In the genomic region with DNA sequence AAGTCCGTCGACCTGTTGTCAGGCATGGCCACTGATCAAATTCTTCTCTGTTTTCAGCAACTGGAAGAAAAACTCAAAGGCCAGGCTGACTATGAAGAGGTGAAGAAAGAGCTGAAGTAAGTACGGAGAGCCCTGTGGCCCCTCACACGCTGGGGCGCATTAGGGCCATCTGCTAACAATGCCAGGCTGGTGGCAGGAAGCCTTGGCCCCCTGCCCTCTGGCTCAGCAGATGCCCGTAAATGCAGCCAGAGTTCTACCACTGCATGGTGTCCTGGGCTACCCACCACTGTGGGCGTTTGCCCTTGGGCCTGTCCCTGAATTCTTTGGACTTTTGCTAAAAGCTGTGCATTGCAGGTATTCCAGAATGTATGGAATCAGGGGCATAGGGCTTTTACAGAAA, we compare ENCODE assay signal across 23 cellular contexts.
DNase-seq lines count a peak whose midpoint lies in the region; ATAC-seq and TF ChIP-seq lines count a peak whose summit lies in the region.
"Had no signal": no experiment of that assay in that cellular context is flagged by ENCODE, and none has a peak within 500 bp of the region (broad histone marks: within the 10 kb centered on the region; RNA-seq: fewer than 3 reads in every experiment).

No MANE protein-coding gene starts in this region.

- H3K4me1 ChIP-seq in left ventricle myocardium inferior = peaks cover 9% of the 10 kb centered on the region
- peaks cover 9% of the 10 kb centered on the region for H3K4me1 ChIP-seq in psoas muscle
- H3K4me1 ChIP-seq in SK-N-SH (ENCODE audit: control insufficient read depth in 1 of 2, insufficient read depth in 2 of 2, low read depth in 1 of 2, low read length in 1 of 2) = peaks cover 0 to 13% of the 10 kb centered on the region in 2 experiments; a peak in 1 of 4 replicates

- H3K9me2 ChIP-seq in SK-N-SH = no peaks in the 10 kb centered on the region

- H3K27ac Mint-ChIP-seq in activated T-cell treated with anti-CD3 and anti-CD28 coated beads, Interleukin-2, amount 50 U/mL, for 24 hours = no peak overlapping the region

- H3K27me3 ChIP-seq in left ventricle myocardium inferior (ENCODE audit: low read depth) (no peaks in the 10 kb centered on the region), psoas muscle (ENCODE audit: insufficient read depth in 3 of 3, low read length in 2 of 3) (no peaks in the 10 kb centered on the region), SK-N-SH (ENCODE audit: insufficient read depth) (no peaks in the 10 kb centered on the region)
- H3K27me3 ChIP-seq: BE2C had no signal

- peaks cover 79% of the 10 kb centered on the region for H3K36me3 ChIP-seq in left ventricle myocardium inferior
- H3K36me3 ChIP-seq in psoas muscle (ENCODE audit: insufficient read depth in 1 of 2, low read depth in 1 of 2) = peaks cover 0 to 65% of the 10 kb centered on the region in 2 donors
- peaks cover 30 to 33% of the 10 kb centered on the region in 2 experiments for H3K36me3 ChIP-seq in SK-N-SH (replicated peaks in 1 of 2; ENCODE audit: control insufficient read depth in 1 of 2, insufficient read depth in 2 of 2, low read length in 1 of 2)

- ATAC-seq in Right ventricle myocardium superior (ENCODE audit: poor library complexity) (peak; percentile 91), psoas muscle (peak; percentile 23 to 80 (median 66)), GM18505 (IDR thresholded peaks at IDR 0.05; ENCODE audit: unreplicated experiment) (no peak)
- ATAC-seq: PC-3 had no signal

- no peaks in the 10 kb centered on the region for H3K79me2 ChIP-seq in SK-N-SH (ENCODE audit: insufficient read depth)

- intact Hi-C loops in Right ventricle myocardium superior (cut with DNase I) = no loop called here
- intact Hi-C loops in cardiac septum (cut with DNase I) = no loop called here
- intact Hi-C loops in left ventricle myocardium inferior (cut with micrococcal nuclease) = no loop called here
- intact Hi-C loops in psoas muscle (cut with DNase I) = no loop called here

- TF ChIP-seq POLR2A in GM18505 (IDR thresholded peaks at IDR 0.05; ENCODE audit: borderline replicate concordance, extremely low read depth, insufficient read depth, insufficient read length) = no peak

- H3K4me2 ChIP-seq in SK-N-SH = no peak overlapping the region

- no peak for TF ChIP-seq EP300 in SK-N-SH (IDR thresholded peaks at IDR 0.05; ENCODE audit: borderline replicate concordance in 1 of 2, low read depth in 1 of 2, low read length in 1 of 2)

- peaks cover 3% of the 10 kb centered on the region for H3F3A ChIP-seq in SK-N-SH (replicated peaks; ENCODE audit: insufficient read depth)

- H3K36me3 Mint-ChIP-seq in activated T-cell treated with anti-CD3 and anti-CD28 coated beads, Interleukin-2, amount 50 U/mL, for 24 hours (ENCODE audit: low read depth) = peaks cover 55% of the 10 kb centered on the region

- no peaks in the 10 kb centered on the region for H3K9me3 Mint-ChIP-seq in activated T-cell treated with anti-CD3 and anti-CD28 coated beads, Interleukin-2, amount 50 U/mL, for 24 hours
- H3K9me3 Mint-ChIP-seq: CD14-positive monocyte had no signal

- no peak overlapping the region for H3K4me3 Mint-ChIP-seq in activated T-cell treated with anti-CD3 and anti-CD28 coated beads, Interleukin-2, amount 50 U/mL, for 24 hours
- H3K4me3 Mint-ChIP-seq: CD14-positive monocyte had no signal

- no peak overlapping the region for H2AFZ ChIP-seq in SK-N-SH (ENCODE audit: low read depth)

- WGBS in psoas muscle, 3 donors = 30 to 45% (median 33%) methylated on average over 7 of the region's 7 CpGs
- 89% methylated on average over 7 of the region's 7 CpGs for WGBS in SK-N-SH (ENCODE audit: low lambda C conversion rate)

- H3K9ac ChIP-seq in SK-N-SH = no peak overlapping the region

- TF ChIP-seq RAD21 in SK-N-SH (IDR thresholded peaks at IDR 0.05; ENCODE audit: low read length) = no peak

- no peaks in the 10 kb centered on the region for H3K27me3 Mint-ChIP-seq in activated T-cell treated with anti-CD3 and anti-CD28 coated beads, Interleukin-2, amount 50 U/mL, for 24 hours

- peak; percentile 75 for DNase-seq in Right ventricle myocardium superior
- no peak for DNase-seq in cardiac septum (ENCODE audit: low spot score)
- DNase-seq in cerebellum (ENCODE audit: low spot score) = peak; percentile 53
- peak; percentile 48 for DNase-seq in left ventricle myocardium inferior
- DNase-seq in psoas muscle = no peak
- no peak for DNase-seq in activated T-cell treated with anti-CD3 and anti-CD28 coated beads, Interleukin-2, amount 50 U/mL, for 24 hours
- no peak for DNase-seq in SK-N-SH
- DNase-seq: 8988T, ACHN, BE2C, Calu3, DMS53, NCI-H1092, NCI-H1417 treated with DMSO at 0.1 percent for 48 hours, NCI-H1694 treated with DMSO at 0.1 percent for 48 hours, NCI-H2081, NCI-H2171 treated with DMSO at 0.1 percent for 48 hours, NCI-H524, NCI-H748 treated with DMSO at 0.1 percent for 48 hours, PC-3, SHP77 treated with DMSO at 0.1 percent for 48 hours had no signal

- CTCF ChIA-PET in SK-N-SH (lab: Yijun Ruan, JAX) = interaction anchor here (1.1 to 1.4 kb wide), 2 partner anchors 16 to 47 kb away, joined by 3 to 4 read pairs; no protein-coding TSS in a partner anchor

- H3K4me3 ChIP-seq in left ventricle myocardium inferior (no peak overlapping the region), psoas muscle (no peak overlapping the region), SK-N-SH (ENCODE audit: low read depth in 2 of 2, low read length in 1 of 2) (no peak overlapping the region)

- TF ChIP-seq CTCF in left ventricle myocardium inferior (IDR thresholded peaks at IDR 0.05; ENCODE audit: borderline replicate concordance) (no peak), psoas muscle (IDR thresholded peaks at IDR 0.05) (no peak), SK-N-SH (IDR thresholded peaks at IDR 0.05) (no peak)

- H4K20me1 ChIP-seq in SK-N-SH (ENCODE audit: insufficient read depth) = no peaks in the 10 kb centered on the region

- H3K9me3 ChIP-seq in left ventricle myocardium inferior (replicated peaks) (no peaks in the 10 kb centered on the region), psoas muscle (no peaks in the 10 kb centered on the region), SK-N-SH (no peaks in the 10 kb centered on the region)
- H3K9me3 ChIP-seq: BE2C had no signal

- POLR2A ChIA-PET in SK-N-SH (lab: Yijun Ruan, JAX) = no interaction called here

- no peak overlapping the region for H3K27ac ChIP-seq in left ventricle myocardium inferior (replicated peaks)
- H3K27ac ChIP-seq in psoas muscle = no peak overlapping the region
- no peak overlapping the region for H3K27ac ChIP-seq in SK-N-SH (ENCODE audit: low read depth in 2 of 2, low read length in 1 of 2)

- no peaks in the 10 kb centered on the region for H3K4me1 Mint-ChIP-seq in activated T-cell treated with anti-CD3 and anti-CD28 coated beads, Interleukin-2, amount 50 U/mL, for 24 hours (ENCODE audit: low read depth)
- H3K4me1 Mint-ChIP-seq: CD14-positive monocyte had no signal

TF ChIP-seq in SK-N-SH, 30 proteins besides CTCF, POLR2A, EP300 and RAD21 (continues in another document):
- TF ChIP-seq USF1 (IDR thresholded peaks at IDR 0.05; ENCODE audit: borderline replicate concordance, low read depth) (no peak), RCOR1 (IDR thresholded peaks at IDR 0.05; ENCODE audit: low read length) (no peak), TCF12 (IDR thresholded peaks at IDR 0.05) (no peak), MEF2A (IDR thresholded peaks at IDR 0.05; ENCODE audit: borderline replicate concordance, low read depth) (no peak), RXRA (IDR thresholded peaks at IDR 0.05; ENCODE audit: borderline replicate concordance, low read depth) (no peak), MXI1 (IDR thresholded peaks at IDR 0.05; ENCODE audit: low read depth, low read length) (no peak), EZH2phosphoT487 (IDR thresholded peaks at IDR 0.05; ENCODE audit: borderline replicate concordance, low read depth) (no peak)
- TF ChIP-seq, protein P1, sequence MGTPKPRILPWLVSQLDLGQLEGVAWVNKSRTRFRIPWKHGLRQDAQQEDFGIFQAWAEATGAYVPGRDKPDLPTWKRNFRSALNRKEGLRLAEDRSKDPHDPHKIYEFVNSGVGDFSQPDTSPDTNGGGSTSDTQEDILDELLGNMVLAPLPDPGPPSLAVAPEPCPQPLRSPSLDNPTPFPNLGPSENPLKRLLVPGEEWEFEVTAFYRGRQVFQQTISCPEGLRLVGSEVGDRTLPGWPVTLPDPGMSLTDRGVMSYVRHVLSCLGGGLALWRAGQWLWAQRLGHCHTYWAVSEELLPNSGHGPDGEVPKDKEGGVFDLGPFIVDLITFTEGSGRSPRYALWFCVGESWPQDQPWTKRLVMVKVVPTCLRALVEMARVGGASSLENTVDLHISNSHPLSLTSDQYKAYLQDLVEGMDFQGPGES (IDR thresholded peaks at IDR 0.05; ENCODE audit: low read depth, low read length) = no peak
- TF ChIP-seq, protein P2, sequence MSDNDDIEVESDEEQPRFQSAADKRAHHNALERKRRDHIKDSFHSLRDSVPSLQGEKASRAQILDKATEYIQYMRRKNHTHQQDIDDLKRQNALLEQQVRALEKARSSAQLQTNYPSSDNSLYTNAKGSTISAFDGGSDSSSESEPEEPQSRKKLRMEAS (IDR thresholded peaks at IDR 0.05; ENCODE audit: low read depth) = no peak

Comparison
In these comparisons a context has a peak if more than half of its experiments do, and no peak if none do; other contexts are left out.
1. DNase-seq: peak in Right ventricle myocardium superior (single experiment), cerebellum (single experiment) and left ventricle myocardium inferior (single experiment); none in cardiac septum (single experiment), psoas muscle (0 of 2), activated T-cell treated with anti-CD3 and anti-CD28 coated beads, Interleukin-2, amount 50 U/mL, for 24 hours (single experiment) and SK-N-SH (single experiment).